In the genomic region with DNA sequence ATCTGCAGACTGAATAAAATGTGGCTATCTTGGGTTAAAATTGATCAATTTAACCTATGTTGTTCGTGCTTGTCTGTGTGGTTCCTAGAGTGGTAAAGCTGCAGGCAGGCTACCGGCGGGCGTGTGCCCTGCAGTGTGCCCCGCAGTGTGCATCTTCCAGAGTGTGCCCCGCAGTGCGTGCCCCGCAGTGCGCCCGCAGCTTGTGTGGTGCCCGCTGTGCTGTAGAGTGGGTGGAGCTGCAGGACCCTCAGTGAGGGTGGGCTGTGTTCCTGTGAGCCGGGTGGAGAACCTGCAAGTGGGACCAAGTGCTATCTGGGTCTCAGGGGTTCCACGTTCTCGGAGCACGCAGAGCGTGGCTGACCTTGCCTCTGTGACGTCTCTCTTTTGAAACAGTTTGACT, we compare ENCODE assay signal across 1 cellular context.
TF ChIP-seq lines count a peak whose summit lies in the region.

No MANE protein-coding gene starts in this region.

TF ChIP-seq in HEK293T, 16 proteins besides CTCF, POLR2A, EP300 and RAD21 (continued from another document):
- TF ChIP-seq SUZ12 (IDR thresholded peaks at IDR 0.05) = no peak
- no peak for TF ChIP-seq ELF4 (IDR thresholded peaks at IDR 0.05)
- TF ChIP-seq ZNF384 (IDR thresholded peaks at IDR 0.05) = no peak
- no peak for TF ChIP-seq TARDBP (IDR thresholded peaks at IDR 0.05)
- TF ChIP-seq SP1 (IDR thresholded peaks at IDR 0.05) = no peak
- TF ChIP-seq CTBP1 (IDR thresholded peaks at IDR 0.05; ENCODE audit: borderline replicate concordance) = no peak
